13 cellular contexts compared by ENCODE assay signal in the genomic region with DNA sequence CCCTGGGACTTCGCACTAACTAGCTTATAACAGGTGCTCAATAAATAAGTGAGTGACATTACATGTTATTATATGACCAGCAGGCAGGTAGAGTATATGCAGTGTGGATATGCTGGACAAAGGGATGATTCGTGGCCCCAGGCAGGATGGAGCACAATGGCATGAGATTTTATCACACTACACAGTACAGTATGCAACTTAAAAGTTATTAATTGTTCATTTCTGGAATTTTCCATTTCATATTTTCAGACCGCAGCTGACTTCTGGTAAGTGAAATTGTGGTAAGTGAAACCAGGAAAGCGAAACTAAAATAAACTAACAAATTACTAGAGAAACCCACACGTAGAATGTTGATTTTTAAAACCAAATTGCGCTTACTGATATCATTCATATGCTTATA. TPM values are rescaled to one million over a fixed set of nuclear protein-coding genes. Genes with fewer than 3 reads are reported as not detected.
DNase-seq lines count a peak whose midpoint lies in the region; FAIRE-seq and TF ChIP-seq lines count a peak whose summit lies in the region.
"Had no signal": no experiment of that assay in that cellular context is flagged by ENCODE, and none has a peak within 500 bp of the region (broad histone marks: within the 10 kb centered on the region; RNA-seq: fewer than 3 reads in every experiment).

No MANE protein-coding gene starts in this region.

- no peak overlapping the region for H3K9ac ChIP-seq in SU-DHL-6 (ENCODE audit: low read length)
- no peak overlapping the region for H3K9ac ChIP-seq in trophoblast cell (ENCODE audit: low read length)
- no peak overlapping the region for H3K9ac ChIP-seq in neural progenitor cell

- H3K4me3 ChIP-seq in SU-DHL-6 (ENCODE audit: insufficient read depth, low read length, poor library complexity, severe bottlenecking): no peak overlapping the region
- no peak overlapping the region for H3K4me3 ChIP-seq in trophoblast cell (ENCODE audit: low read depth, low read length)
- no peak overlapping the region for H3K4me3 ChIP-seq in neural progenitor cell
- H3K4me3 ChIP-seq: stomach had no signal

- H3K27ac ChIP-seq in SU-DHL-6 (ENCODE audit: low read depth, low read length) (no peak overlapping the region), trophoblast cell (ENCODE audit: low read depth, low read length) (no peak overlapping the region), neural progenitor cell (no peak overlapping the region)
- H3K27ac ChIP-seq: foreskin keratinocyte, RWPE1 had no signal

- no peak overlapping the region for H3K4ac ChIP-seq in trophoblast cell (ENCODE audit: low read depth, low read length)

- DNase-seq in GM18507 (ENCODE audit: extremely low spot score, insufficient read length, low read depth) (no peak), trophoblast cell (peak; percentile 75 to 87), AG08395 (ENCODE audit: low spot score) (no peak), neural progenitor cell (ENCODE audit: low spot score) (no peak), D721Med (ENCODE audit: insufficient read length, low spot score) (no peak)
- DNase-seq: foreskin keratinocyte, H9, NCI-H2029 treated with DMSO at 0.1 percent for 48 hours, stomach had no signal

- H2BK5ac ChIP-seq in trophoblast cell (ENCODE audit: low read depth, low read length, poor library complexity): no peak overlapping the region

- H2BK12ac ChIP-seq in trophoblast cell (ENCODE audit: low read length): no peak overlapping the region

- no peak overlapping the region for H4K91ac ChIP-seq in trophoblast cell (ENCODE audit: low read depth, low read length)

- no peaks in the 10 kb centered on the region for H3F3A ChIP-seq in SU-DHL-6 (ENCODE audit: insufficient read depth)
- no peaks in the 10 kb centered on the region for H3F3A ChIP-seq in neural progenitor cell (ENCODE audit: low read depth)

- H3K27me3 ChIP-seq in SU-DHL-6 (ENCODE audit: low read length): no peaks in the 10 kb centered on the region
- H3K27me3 ChIP-seq in trophoblast cell (ENCODE audit: insufficient read depth, low read length): no peaks in the 10 kb centered on the region
- no peaks in the 10 kb centered on the region for H3K27me3 ChIP-seq in neural progenitor cell
- H3K27me3 ChIP-seq: foreskin keratinocyte, stomach had no signal

- TF ChIP-seq CTCF in SU-DHL-6 (IDR thresholded peaks at IDR 0.05; ENCODE audit: insufficient read depth, low read length, poor library complexity, severe bottlenecking) (no peak), brain (conservative IDR thresholded peaks at IDR 0.05) (no peak), neural progenitor cell (IDR thresholded peaks at IDR 0.05) (no peak), D721Med (IDR thresholded peaks at IDR 0.05; ENCODE audit: insufficient read depth, missing control alignments) (no peak)

- no peaks in the 10 kb centered on the region for H3K9me2 ChIP-seq in SU-DHL-6 (replicated peaks; ENCODE audit: insufficient read depth, low read length)

- no peak overlapping the region for H2AK5ac ChIP-seq in trophoblast cell (ENCODE audit: low read length)

- H3K36me3 Mint-ChIP-seq in brain (peaks cover 45% of the 10 kb centered on the region), neural progenitor cell (peaks cover 13% of the 10 kb centered on the region)

- H3K27me3 Mint-ChIP-seq in brain (no peaks in the 10 kb centered on the region), neural progenitor cell (ENCODE audit: insufficient read depth, low read depth) (no peaks in the 10 kb centered on the region)

- H3K27ac Mint-ChIP-seq in brain: no peak overlapping the region
- H3K27ac Mint-ChIP-seq in neural progenitor cell: no peak overlapping the region
- H3K27ac Mint-ChIP-seq: H9 had no signal

- H3K9me3 Mint-ChIP-seq in brain (peaks cover 17 to 37% (median 21%) of the 10 kb centered on the region in 5 experiments), neural progenitor cell (peaks cover 12% of the 10 kb centered on the region)

- no peak overlapping the region for H2BK120ac ChIP-seq in trophoblast cell (ENCODE audit: insufficient read depth, low read length, poor library complexity)

- H3K79me1 ChIP-seq in trophoblast cell (ENCODE audit: low read length): peaks cover 3% of the 10 kb centered on the region

- peaks cover 6% of the 10 kb centered on the region; the same call in 1 of the 2 replicates for H3K9me3 ChIP-seq in SU-DHL-6 (ENCODE audit: insufficient read depth, low read length)
- H3K9me3 ChIP-seq in trophoblast cell (ENCODE audit: insufficient read depth, low read depth, low read length): no peaks in the 10 kb centered on the region
- H3K9me3 ChIP-seq in neural progenitor cell (ENCODE audit: low read depth): peaks cover 11% of the 10 kb centered on the region

- no peak overlapping the region for H2AFZ ChIP-seq in SU-DHL-6 (ENCODE audit: low read depth, low read length, severe bottlenecking)
- no peak overlapping the region for H2AFZ ChIP-seq in trophoblast cell (ENCODE audit: insufficient read depth, low read length, poor library complexity)
- H2AFZ ChIP-seq in neural progenitor cell (replicated peaks): no peak overlapping the region

- WGBS in trophoblast cell (ENCODE audit: extremely low coverage, insufficient coverage, insufficient read length): no CpG with 5 or more reads among the region's 6 CpGs

- H3K4me1 Mint-ChIP-seq in brain (peaks cover 40% of the 10 kb centered on the region), neural progenitor cell (peaks cover 21% of the 10 kb centered on the region)

- H4K8ac ChIP-seq in trophoblast cell (ENCODE audit: low read depth, low read length): no peak overlapping the region

- no peaks in the 10 kb centered on the region for H3K36me3 ChIP-seq in SU-DHL-6 (ENCODE audit: low read length)
- H3K36me3 ChIP-seq in trophoblast cell (ENCODE audit: control insufficient read depth in 1 of 2, insufficient read depth in 2 of 2, low read length in 2 of 2): no peaks in the 10 kb centered on the region
- peaks cover 8% of the 10 kb centered on the region for H3K36me3 ChIP-seq in neural progenitor cell
- H3K36me3 ChIP-seq: stomach had no signal

- H3K4me3 Mint-ChIP-seq in brain (peak overlapping the region in 3 of 5 experiments; percentile 19 to 66 (median 26)), neural progenitor cell (no peak overlapping the region)
- H3K4me3 Mint-ChIP-seq: H9 had no signal

- H3K79me2 ChIP-seq in SU-DHL-6 (ENCODE audit: insufficient read depth, low read length) (peaks cover 20% of the 10 kb centered on the region; the same call in 1 of the 2 replicates), trophoblast cell (ENCODE audit: control insufficient read depth, insufficient read depth, low read length, poor library complexity) (no peaks in the 10 kb centered on the region), neural progenitor cell (ENCODE audit: low read depth) (peaks cover 65% of the 10 kb centered on the region)

- H3K4me2 ChIP-seq in SU-DHL-6 (ENCODE audit: low read depth, low read length, poor library complexity, severe bottlenecking): peak overlapping the region; percentile 72
- H3K4me2 ChIP-seq in trophoblast cell (ENCODE audit: low read length): no peak overlapping the region
- no peak overlapping the region for H3K4me2 ChIP-seq in neural progenitor cell

- H3K23ac ChIP-seq in trophoblast cell (ENCODE audit: low read length): no peak overlapping the region

- H3K18ac ChIP-seq in trophoblast cell (ENCODE audit: low read length): no peak overlapping the region

- H3K4me1 ChIP-seq in trophoblast cell (ENCODE audit: control insufficient read depth in 1 of 2, insufficient read depth in 2 of 2, low read length in 2 of 2): peaks cover 3 to 4% of the 10 kb centered on the region in 2 experiments
- peaks cover 11% of the 10 kb centered on the region for H3K4me1 ChIP-seq in neural progenitor cell

- H4K20me1 ChIP-seq in SU-DHL-6 (ENCODE audit: low read depth, low read length) (no peaks in the 10 kb centered on the region), neural progenitor cell (ENCODE audit: low read depth) (no peaks in the 10 kb centered on the region)

- H4K12ac ChIP-seq in trophoblast cell (ENCODE audit: low read depth, low read length): no peak overlapping the region

- H3K14ac ChIP-seq in trophoblast cell (ENCODE audit: low read length): no peak overlapping the region

- FAIRE-seq in GM18507 (lab: Jason Lieb, UNC) (peak; percentile 76), D721Med (lab: Jason Lieb, UNC) (no peak)
- FAIRE-seq: bronchial epithelial cell had no signal

RNA-seq across cellular contexts. Expression of a gene that starts 3.3 kb away (rescaled TPM):
- 3.1 TPM for polyA plus RNA-seq in brain (ENCODE audit: insufficient read depth, low read depth, low replicate concordance)
- polyA plus RNA-seq in trophoblast cell (2013): 5.7 and 7.8 TPM in 2 replicates
- total RNA-seq in neural progenitor cell (ENCODE audit: low replicate concordance): 11.1 and 12.2 TPM in 2 replicates

Comparison
In these comparisons a context has a peak if more than half of its experiments do, and no peak if none do; other contexts are left out.
1. DNase-seq: peak in trophoblast cell (2 of 2); none in GM18507 (single experiment), AG08395 (single experiment), neural progenitor cell (single experiment) and D721Med (single experiment).